12 cellular contexts compared by ENCODE assay signal in genomic region chr3:194129581-194130133, GRCh38. TPM values are rescaled to one million over a fixed set of nuclear protein-coding genes. Genes with fewer than 3 reads are reported as not detected.
DNase-seq lines count a peak whose midpoint lies in the region; ATAC-seq and TF ChIP-seq lines count a peak whose summit lies in the region.
"Had no signal": no experiment of that assay in that cellular context is flagged by ENCODE, and none has a peak within 500 bp of the region (broad histone marks: within the 10 kb centered on the region; RNA-seq: fewer than 3 reads in every experiment).

No MANE protein-coding gene starts in this region.

- H3K4me1 ChIP-seq in Caco-2 = peaks cover 67% of the 10 kb centered on the region

- DNase-seq in Caco-2 (peak; percentile 67 to 77), NB4 (ENCODE audit: low read depth) (peak; percentile 38), fibroblast of pulmonary artery (ENCODE audit: low read depth) (peak; percentile 67), nephron progenitor cell (peak; percentile 81), HFFc6 (no peak)
- no peak for DNase-seq in activated naive CD4-positive, alpha-beta T cell treated with anti-CD3 and anti-CD28 coated beads for 36 hours
- DNase-seq in stimulated activated CD4-positive, alpha-beta T cell treated with anti-CD3 and anti-CD28 coated beads, Interleukin-15, amount 100 ng/mL, for 24 hours = no peak
- DNase-seq: activated naive CD8-positive, alpha-beta T cell treated with anti-CD3 and anti-CD28 coated beads for 36 hours; effector memory CD4-positive, alpha-beta T cell; NCI-H1694 treated with DMSO at 0.1 percent for 48 hours had no signal

- H3K4me3 Mint-ChIP-seq in Caco-2 (ENCODE audit: unreplicated experiment) = peak overlapping the region; percentile 91
- peak overlapping the region; percentile 37 for H3K4me3 Mint-ChIP-seq in nephron progenitor cell
- H3K4me3 Mint-ChIP-seq in activated naive CD4-positive, alpha-beta T cell treated with anti-CD3 and anti-CD28 coated beads for 36 hours = no peak overlapping the region
- no peak overlapping the region for H3K4me3 Mint-ChIP-seq in HFFc6
- H3K4me3 Mint-ChIP-seq: activated naive CD8-positive, alpha-beta T cell treated with anti-CD3 and anti-CD28 coated beads for 36 hours; T-helper 1 cell treated with Interleukin-12 subunit alpha and Interleukin-12 subunit beta and Interleukin-4 antibody, amounts not matched to agents 30 μg/mL and 1 μg/mL, for 36 hours had no signal

- POLR2A ChIA-PET in Caco-2 (lab: Charles Lee) = interaction anchor here (0.5 to 2.4 kb wide), 5 partner anchors 8 to 345 kb away, joined by 4 to 21 read pairs (median 15); no protein-coding TSS in a partner anchor

- BruUV-seq in Caco-2 (replicated peaks; lab: Mats Ljungman, UMichigan) = no TSS peak

- intact Hi-C loops in Caco-2 (cut with micrococcal nuclease; ENCODE audit: unreplicated experiment) = loop anchor here (2.0 kb wide), 1 partner anchor 385 kb away; no protein-coding TSS in a partner anchor
- intact Hi-C loops in activated naive CD4-positive, alpha-beta T cell treated with anti-CD3 and anti-CD28 coated beads for 36 hours (cut with micrococcal nuclease) = loop anchor here (10.0 kb wide), 2 partner anchors 455 to 1235 kb away; no protein-coding TSS in a partner anchor

- H3K4me1 Mint-ChIP-seq in Caco-2 (ENCODE audit: low read depth, unreplicated experiment) (peaks cover 52% of the 10 kb centered on the region), nephron progenitor cell (peaks cover 56% of the 10 kb centered on the region), HFFc6 (ENCODE audit: low read depth) (peaks cover 7% of the 10 kb centered on the region)
- H3K4me1 Mint-ChIP-seq in activated naive CD4-positive, alpha-beta T cell treated with anti-CD3 and anti-CD28 coated beads for 36 hours (ENCODE audit: low read depth) = peaks cover 17% of the 10 kb centered on the region

- no peaks in the 10 kb centered on the region for H3K9me3 Mint-ChIP-seq in Caco-2 (ENCODE audit: unreplicated experiment)
- H3K9me3 Mint-ChIP-seq in nephron progenitor cell = no peaks in the 10 kb centered on the region
- H3K9me3 Mint-ChIP-seq in activated naive CD4-positive, alpha-beta T cell treated with anti-CD3 and anti-CD28 coated beads for 36 hours = no peaks in the 10 kb centered on the region
- no peaks in the 10 kb centered on the region for H3K9me3 Mint-ChIP-seq in HFFc6
- H3K9me3 Mint-ChIP-seq: activated naive CD8-positive, alpha-beta T cell treated with anti-CD3 and anti-CD28 coated beads for 36 hours; T-helper 1 cell treated with Interleukin-12 subunit alpha and Interleukin-12 subunit beta and Interleukin-4 antibody, amounts not matched to agents 30 μg/mL and 1 μg/mL, for 36 hours had no signal

- H3K4me3 ChIP-seq in Caco-2 (ENCODE audit: low read depth, low read length) (peak overlapping the region; percentile 58), NB4 (ENCODE audit: low read depth, low read length) (no peak overlapping the region), fibroblast of pulmonary artery (replicated peaks; ENCODE audit: low read depth, low read length) (no peak overlapping the region)

- CTCF ChIA-PET in Caco-2 (lab: Charles Lee) = interaction anchor here (0.6 to 2.2 kb wide), 3 partner anchors 28 to 350 kb away, joined by 3 to 15 read pairs (median 7); no protein-coding TSS in a partner anchor
- CTCF ChIA-PET in activated naive CD4-positive, alpha-beta T cell treated with anti-CD3 and anti-CD28 coated beads for 36 hours (lab: Charles Lee) = interaction anchor here (1.1 to 2.4 kb wide), 3 partner anchors 160 to 348 kb away, joined by 3 to 6 read pairs (median 5); no protein-coding TSS in a partner anchor

- H3K36me3 Mint-ChIP-seq in Caco-2 (ENCODE audit: insufficient read depth, unreplicated experiment) (peaks cover 39% of the 10 kb centered on the region), nephron progenitor cell (ENCODE audit: low read depth) (no peaks in the 10 kb centered on the region), HFFc6 (ENCODE audit: low read depth) (no peaks in the 10 kb centered on the region)
- no peaks in the 10 kb centered on the region for H3K36me3 Mint-ChIP-seq in activated naive CD4-positive, alpha-beta T cell treated with anti-CD3 and anti-CD28 coated beads for 36 hours (ENCODE audit: low read depth)
- H3K36me3 Mint-ChIP-seq: activated naive CD8-positive, alpha-beta T cell treated with anti-CD3 and anti-CD28 coated beads for 36 hours had no signal

- H3K36me3 ChIP-seq in Caco-2 (ENCODE audit: control insufficient read depth, insufficient read depth, low read length) = no peaks in the 10 kb centered on the region

- no peaks in the 10 kb centered on the region for H3K27me3 ChIP-seq in Caco-2 (replicated peaks; ENCODE audit: control insufficient read depth, insufficient read depth, low read length)

- H3K9me3 ChIP-seq in Caco-2 = no peaks in the 10 kb centered on the region

- H3K27ac Mint-ChIP-seq in Caco-2 (ENCODE audit: unreplicated experiment) (peak overlapping the region; percentile 95), nephron progenitor cell (no peak overlapping the region), HFFc6 (no peak overlapping the region)
- no peak overlapping the region for H3K27ac Mint-ChIP-seq in activated naive CD4-positive, alpha-beta T cell treated with anti-CD3 and anti-CD28 coated beads for 36 hours
- H3K27ac Mint-ChIP-seq: activated naive CD8-positive, alpha-beta T cell treated with anti-CD3 and anti-CD28 coated beads for 36 hours; T-helper 1 cell treated with Interleukin-12 subunit alpha and Interleukin-12 subunit beta and Interleukin-4 antibody, amounts not matched to agents 30 μg/mL and 1 μg/mL, for 36 hours had no signal

- ATAC-seq in GM19397 (IDR thresholded peaks at IDR 0.05; ENCODE audit: unreplicated experiment) = no peak

- TF ChIP-seq POLR2A in NB4 (IDR thresholded peaks at IDR 0.05; ENCODE audit: extremely low read depth, insufficient read length) = no peak

- H3K27me3 Mint-ChIP-seq in Caco-2 (ENCODE audit: insufficient read depth, unreplicated experiment) = no peaks in the 10 kb centered on the region
- H3K27me3 Mint-ChIP-seq in nephron progenitor cell (ENCODE audit: low read depth, poor library complexity) = peaks cover 41% of the 10 kb centered on the region
- peaks cover 23% of the 10 kb centered on the region for H3K27me3 Mint-ChIP-seq in activated naive CD4-positive, alpha-beta T cell treated with anti-CD3 and anti-CD28 coated beads for 36 hours (ENCODE audit: low read depth)
- peaks cover 31% of the 10 kb centered on the region for H3K27me3 Mint-ChIP-seq in HFFc6 (ENCODE audit: insufficient read depth)

- TF ChIP-seq CTCF in Caco-2 (IDR thresholded peaks at IDR 0.05; ENCODE audit: insufficient read depth in 1 of 2, low read depth in 1 of 2, low read length in 1 of 2, severe bottlenecking in 1 of 2, unreplicated experiment in 1 of 2) (no peak), NB4 (IDR thresholded peaks at IDR 0.05; ENCODE audit: low read depth, low read length) (no peak), fibroblast of pulmonary artery (IDR thresholded peaks at IDR 0.05; ENCODE audit: low read length, missing control alignments) (no peak), nephron progenitor cell (IDR thresholded peaks at IDR 0.05) (no peak), HFFc6 (IDR thresholded peaks at IDR 0.05) (no peak)

RNA-seq across cellular contexts. Expression of gene HES1, which starts 6.3 kb away (rescaled TPM):
- 123 and 128 TPM in 2 replicates for total RNA-seq in Caco-2 (2022)
- 1 to 10 TPM; 2.3 to 2.5 TPM for total RNA-seq in activated naive CD4-positive, alpha-beta T cell treated with anti-CD3 and anti-CD28 coated beads for 36 hours
- total RNA-seq in HFFc6 (2021; fragmentation: NEBNext Ultra II Directional; extraction: Animal tissue kit (Norgen Biotek cat#: 25700)) = 10 to 100 TPM in 4 of 6 experiments, 1 to 10 TPM in 2; 4.8 to 15.1 (median 13.4) TPM

Comparison
In these comparisons a context has a peak if more than half of its experiments do, and no peak if none do; other contexts are left out.
1. DNase-seq: peak in Caco-2 (2 of 2), NB4 (single experiment), fibroblast of pulmonary artery (single experiment) and nephron progenitor cell (single experiment); none in activated naive CD4-positive, alpha-beta T cell treated with anti-CD3 and anti-CD28 coated beads for 36 hours (single experiment), HFFc6 (single experiment) and stimulated activated CD4-positive, alpha-beta T cell treated with anti-CD3 and anti-CD28 coated beads, Interleukin-15, amount 100 ng/mL, for 24 hours (single experiment).
2. H3K4me3 Mint-ChIP-seq: peak in Caco-2 (single experiment) and nephron progenitor cell (single experiment); none in activated naive CD4-positive, alpha-beta T cell treated with anti-CD3 and anti-CD28 coated beads for 36 hours (single experiment) and HFFc6 (single experiment).